In genomic region chr3:126389112-126389791, GRCh38 we compare ENCODE assay signal across 8 cellular contexts. TPM values are rescaled to one million over a fixed set of nuclear protein-coding genes. Genes with fewer than 3 reads are reported as not detected.
DNase-seq lines count a peak whose midpoint lies in the region; ATAC-seq, FAIRE-seq and TF ChIP-seq lines count a peak whose summit lies in the region.

No MANE protein-coding gene starts in this region.

- H3K27me3 ChIP-seq in pancreas, result no peaks in the 10 kb centered on the region

- DNase-seq in ACHN, result peak; percentile 72
- peak; percentile 88 for DNase-seq in GM13977 (ENCODE audit: low spot score)
- peak; percentile 15 for DNase-seq in HS-27A (ENCODE audit: low read depth)
- peak in 55 of 56 donors; percentile 34 to 93 (median 79) for DNase-seq in amygdala (lab: John Stamatoyannopoulos, UW)
- peak; percentile 95 for DNase-seq in left cardiac atrium
- peak; percentile 92 to 97 (median 93) for DNase-seq in pancreas
- DNase-seq in NCI-H1105 (lab: John Stamatoyannopoulos, UW), result no peak

- in situ Hi-C loops in ACHN (cut with HindIII; ENCODE audit: low pct_ligation_motif_present, low pct_unique_long_range_greater_than_20kb, low sequenced_read_pairs), result no loop called here
- in situ Hi-C loops in GM13977 (cut with MboI; ENCODE audit: low pct_unique_long_range_greater_than_20kb, low sequenced_read_pairs, unreplicated experiment), result no loop called here

- intact Hi-C loops in left cardiac atrium (cut with DNase I), result loop anchor here (1.0 to 2.0 kb wide), 3 partner anchors 32 to 130 kb away; partner anchors contain the start of gene KLF15 (in 1 of the 2)
- intact Hi-C loops in pancreas (cut with DNase I), result no loop called here

- H3K4me3 ChIP-seq in pancreas, result peak overlapping the region in 2 of 4 donors; percentile 21 to 42

- peaks cover 0 to 5% (median 0%) of the 10 kb centered on the region in 3 donors for H3K4me1 ChIP-seq in pancreas

- no peaks in the 10 kb centered on the region for H3K9me3 ChIP-seq in pancreas

- peak overlapping the region; percentile 76 to 85 (median 84) for H3K27ac ChIP-seq in pancreas

- no peak for FAIRE-seq in pancreas (lab: Jason Lieb, UNC)

- H3K36me3 ChIP-seq in pancreas, result no peaks in the 10 kb centered on the region

- WGBS in pancreas, 2 donors, result 2 to 3% methylated on average over 57 to 58 of the region's 58 CpGs

- TF ChIP-seq CTCF in GM13977 (IDR thresholded peaks at IDR 0.05; ENCODE audit: extremely low read depth, insufficient read depth, missing control alignments) (peak; percentile 99), pancreas (IDR thresholded peaks at IDR 0.05) (peak; percentile 78 to 99 (median 92))

- ATAC-seq in left cardiac atrium (peak; percentile 94 to 98), pancreas (peak; percentile 97 to 99 (median 99))

TF ChIP-seq in PFSK-1, 5 proteins besides CTCF, POLR2A, EP300 and RAD21:
- TF ChIP-seq POLR2AphosphoS5 (IDR thresholded peaks at IDR 0.05; ENCODE audit: low read depth, low read length) (no peak), FOXP2 (optimal IDR thresholded peaks at IDR 0.05; ENCODE audit: borderline replicate concordance, extremely low read depth, extremely low read length, insufficient read depth) (peak; percentile 57)

RNA-seq across cellular contexts. Expression of gene CFAP100, which starts 5.5 kb away (rescaled TPM):
- polyA plus RNA-seq in PFSK-1 (2012; ENCODE audit: insufficient read length, low read depth), result not detected
- total RNA-seq in left cardiac atrium (not detected), pancreas (not detected)
- not detected for polyA plus RNA-seq in pancreas

RNA-seq across cellular contexts. Expression of gene KLF15, which starts 32.0 kb away (rescaled TPM):
- 6.6 TPM for polyA plus RNA-seq in PFSK-1 (2012; ENCODE audit: insufficient read length, low read depth)
- total RNA-seq in left cardiac atrium, result 10 to 100 TPM; 23.8 to 32.4 TPM
- 10 to 100 TPM; 15.2 to 38.3 (median 30.6) TPM for total RNA-seq in pancreas
- polyA plus RNA-seq in pancreas, result 10 to 100 TPM; 11.3 to 27.1 TPM

Comparison
In these comparisons a context has a peak if more than half of its experiments do, and no peak if none do; other contexts are left out.
1. intact Hi-C loops: an anchor here in left cardiac atrium (1.0 to 2.0 kb wide); none called in pancreas.